ENCODE assay signal across 8 cellular contexts in genomic region chr2:147845608-147846002, GRCh38. TPM values are rescaled to one million over a fixed set of nuclear protein-coding genes. Genes with fewer than 3 reads are reported as not detected.
A peak's percentile ranks its signal among the peaks of the same experiment; 100 is the strongest.
DNase-seq lines count a peak whose midpoint lies in the region; ATAC-seq and TF ChIP-seq lines count a peak whose summit lies in the region.

No MANE protein-coding gene starts in this region.

- peaks cover 11% of the 10 kb centered on the region for H3K27me3 Mint-ChIP-seq in activated naive CD8-positive, alpha-beta T cell

- H3K9ac ChIP-seq in subcutaneous abdominal adipose tissue (ENCODE audit: low read length in 5 of 5) = peak overlapping the region; percentile 56 to 81 (median 73)

- intact Hi-C loops in left ventricle myocardium inferior (cut with micrococcal nuclease) = no loop called here
- intact Hi-C loops in left cardiac atrium (cut with DNase I) = no loop called here

- H3K27ac Mint-ChIP-seq in activated naive CD8-positive, alpha-beta T cell = peak overlapping the region; percentile 79

- no peaks in the 10 kb centered on the region for H3K9me3 Mint-ChIP-seq in activated naive CD8-positive, alpha-beta T cell (ENCODE audit: low read depth)

- no peaks in the 10 kb centered on the region for H3K27me3 ChIP-seq in left ventricle myocardium inferior (ENCODE audit: low read depth)
- H3K27me3 ChIP-seq in subcutaneous abdominal adipose tissue (ENCODE audit: control insufficient read depth in 5 of 5, insufficient read depth in 4 of 5, low read length in 5 of 5) = no peaks in the 10 kb centered on the region

- TF ChIP-seq POLR2A in erythroblast (IDR thresholded peaks at IDR 0.05; ENCODE audit: low read length) = no peak

- ATAC-seq in left cardiac atrium = no peak
- no peak for ATAC-seq in GM21786 (IDR thresholded peaks at IDR 0.05; ENCODE audit: unreplicated experiment)

- H3K4me3 ChIP-seq in left ventricle myocardium inferior = peak overlapping the region; percentile 81
- peak overlapping the region; percentile 78 to 95 (median 81) for H3K4me3 ChIP-seq in subcutaneous abdominal adipose tissue (ENCODE audit: low read depth in 1 of 5, low read length in 5 of 5)

- no peaks in the 10 kb centered on the region for H3K36me3 ChIP-seq in left ventricle myocardium inferior
- H3K36me3 ChIP-seq in subcutaneous abdominal adipose tissue (ENCODE audit: control insufficient read depth in 5 of 5, insufficient read depth in 5 of 5, low read length in 5 of 5) = peaks cover 0 to 3% (median 0%) of the 10 kb centered on the region in 5 donors

- DNase-seq in left ventricle myocardium inferior (no peak), left cardiac atrium (no peak), iris pigment epithelial cell (ENCODE audit: low read depth) (peak; percentile 22), globus pallidus (ENCODE audit: low spot score) (no peak), erythroblast (lab: John Stamatoyannopoulos, UW) (no peak)

- H3K27ac ChIP-seq in left ventricle myocardium inferior (replicated peaks) (peak overlapping the region; percentile 96), subcutaneous abdominal adipose tissue (ENCODE audit: low read depth, low read length) (no peak overlapping the region)

- H3K36me3 Mint-ChIP-seq in activated naive CD8-positive, alpha-beta T cell = peaks cover 8% of the 10 kb centered on the region

- peaks cover 52% of the 10 kb centered on the region for H3K4me1 ChIP-seq in left ventricle myocardium inferior
- H3K4me1 ChIP-seq in subcutaneous abdominal adipose tissue (ENCODE audit: control insufficient read depth in 5 of 5, insufficient read depth in 5 of 5, low read length in 5 of 5) = peaks cover 3 to 49% (median 40%) of the 10 kb centered on the region in 5 donors

- H3K9me3 ChIP-seq in left ventricle myocardium inferior (replicated peaks) = no peaks in the 10 kb centered on the region
- H3K9me3 ChIP-seq in subcutaneous abdominal adipose tissue (ENCODE audit: control insufficient read depth in 5 of 5, low read length in 5 of 5) = no peaks in the 10 kb centered on the region

- no peak for TF ChIP-seq CTCF in left ventricle myocardium inferior (IDR thresholded peaks at IDR 0.05; ENCODE audit: borderline replicate concordance)

- H3K4me1 Mint-ChIP-seq in activated naive CD8-positive, alpha-beta T cell (ENCODE audit: low read depth) = peaks cover 44% of the 10 kb centered on the region

- H3K4me3 Mint-ChIP-seq in activated naive CD8-positive, alpha-beta T cell = peak overlapping the region; percentile 88

RNA-seq across cellular contexts. Expression of gene ACVR2A, which starts 0.8 kb away (rescaled TPM):
- total RNA-seq in left ventricle myocardium inferior (11.1 TPM), left cardiac atrium (10 to 100 TPM; 10.3 to 13.4 TPM)
